Comparison of ENCODE assay signal across 11 cellular contexts in the genomic region with DNA sequence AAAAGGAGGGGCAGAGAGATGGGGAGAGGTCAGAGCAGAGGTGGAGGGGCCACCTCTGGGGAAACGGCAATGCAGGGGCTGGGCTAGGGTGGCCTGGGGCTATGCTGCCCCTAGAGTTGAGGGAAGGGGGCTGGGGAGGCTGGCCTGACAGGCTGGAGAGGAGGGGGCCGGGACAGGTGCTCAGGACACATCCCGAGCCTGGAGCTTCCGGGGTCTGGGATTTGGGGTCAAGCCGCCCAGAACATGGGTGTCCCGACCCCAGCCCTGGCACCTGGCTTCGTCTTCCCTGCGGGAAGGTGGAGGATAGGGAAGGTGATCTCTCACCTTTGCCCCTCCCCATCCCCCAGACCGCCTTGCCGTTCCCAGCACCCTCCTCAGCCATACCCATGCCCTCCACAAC. TPM values are rescaled to one million over a fixed set of nuclear protein-coding genes. Genes with fewer than 3 reads are reported as not detected.
A peak's percentile ranks its signal among the peaks of the same experiment; 100 is the strongest.
DNase-seq lines count a peak whose midpoint lies in the region; ATAC-seq and TF ChIP-seq lines count a peak whose summit lies in the region.
"Had no signal": no experiment of that assay in that cellular context is flagged by ENCODE, and none has a peak within 500 bp of the region (broad histone marks: within the 10 kb centered on the region; RNA-seq: fewer than 3 reads in every experiment).

No MANE protein-coding gene starts in this region.

- peaks cover 0 to 12% (median 0%) of the 10 kb centered on the region in 3 donors for H3K36me3 Mint-ChIP-seq in CD8-positive, alpha-beta memory T cell
- peaks cover 3% of the 10 kb centered on the region for H3K36me3 Mint-ChIP-seq in activated CD4-positive, alpha-beta memory T cell treated with anti-CD3 and anti-CD28 coated beads for 36 hours
- peaks cover 14% of the 10 kb centered on the region for H3K36me3 Mint-ChIP-seq in endodermal cell (ENCODE audit: low read depth)

- 77 to 100% methylated on average over 1 to 8 of the region's 10 CpGs for WGBS in endodermal cell (ENCODE audit: insufficient coverage in 1 of 2, insufficient read length in 1 of 2), 2 experiments

- H3K9me3 ChIP-seq in CD8-positive, alpha-beta memory T cell (ENCODE audit: low read length) = no peaks in the 10 kb centered on the region
- H3K9me3 ChIP-seq in skeletal muscle satellite cell (replicated peaks; ENCODE audit: low read length) = no peaks in the 10 kb centered on the region
- H3K9me3 ChIP-seq in endodermal cell (ENCODE audit: control insufficient read depth, low read length) = no peaks in the 10 kb centered on the region

- peak overlapping the region; percentile 59 for H3K4me3 ChIP-seq in CD8-positive, alpha-beta memory T cell (ENCODE audit: low read length)
- no peak overlapping the region for H3K4me3 ChIP-seq in skeletal muscle satellite cell (ENCODE audit: low read length)
- no peak overlapping the region for H3K4me3 ChIP-seq in endodermal cell (ENCODE audit: low read length)

- H3K36me3 ChIP-seq in CD8-positive, alpha-beta memory T cell (ENCODE audit: insufficient read depth, low read length) = no peaks in the 10 kb centered on the region
- no peaks in the 10 kb centered on the region for H3K36me3 ChIP-seq in skeletal muscle satellite cell (ENCODE audit: insufficient read depth, low read length)
- peaks cover 11% of the 10 kb centered on the region for H3K36me3 ChIP-seq in endodermal cell (ENCODE audit: control insufficient read depth, insufficient read depth, low read length)

- H3K4me2 ChIP-seq in skeletal muscle satellite cell (ENCODE audit: low read length) = peak overlapping the region; percentile 43

- H3K27me3 ChIP-seq in CD8-positive, alpha-beta memory T cell (ENCODE audit: insufficient read depth, low read length, poor library complexity, severe bottlenecking) = no peaks in the 10 kb centered on the region
- no peaks in the 10 kb centered on the region for H3K27me3 ChIP-seq in skeletal muscle satellite cell (ENCODE audit: control insufficient read depth, insufficient read depth, low read length)
- no peaks in the 10 kb centered on the region for H3K27me3 ChIP-seq in endodermal cell (ENCODE audit: control insufficient read depth, insufficient read depth, low read length, poor library complexity, severe bottlenecking)

- H3K4me1 ChIP-seq in CD8-positive, alpha-beta memory T cell (ENCODE audit: insufficient read depth, low read length) = peaks cover 31% of the 10 kb centered on the region
- H3K4me1 ChIP-seq in skeletal muscle satellite cell (ENCODE audit: control insufficient read depth, insufficient read depth, low read length) = peaks cover 19% of the 10 kb centered on the region
- no peaks in the 10 kb centered on the region for H3K4me1 ChIP-seq in endodermal cell (ENCODE audit: control insufficient read depth, insufficient read depth, low read length)

- peak overlapping the region; percentile 33 for H3K9ac ChIP-seq in skeletal muscle satellite cell (ENCODE audit: low read depth, low read length)
- no peak overlapping the region for H3K9ac ChIP-seq in endodermal cell (ENCODE audit: extremely low read depth, low read length, poor library complexity, severe bottlenecking)

- intact Hi-C loops in activated CD4-positive, alpha-beta memory T cell treated with anti-CD3 and anti-CD28 coated beads for 36 hours (cut with micrococcal nuclease) = loop anchor here (10.0 kb wide), 1 partner anchor 46 kb away; no protein-coding TSS in a partner anchor
- intact Hi-C loops in left ventricle myocardium superior (cut with micrococcal nuclease) = no loop called here

- CTCF ChIA-PET in CD8-positive, alpha-beta memory T cell (lab: Charles Lee) = interaction anchor here (1.7 to 4.4 kb wide), 2 partner anchors 12 to 199 kb away, joined by 6 to 19 read pairs; a partner anchor contains a TSS
- CTCF ChIA-PET in activated CD4-positive, alpha-beta memory T cell treated with anti-CD3 and anti-CD28 coated beads for 36 hours (lab: Charles Lee) = interaction anchor here (0.8 to 2.0 kb wide), 3 partner anchors 10 to 331 kb away, joined by 4 to 9 read pairs (median 7); a partner anchor contains a TSS

- H3K27me3 Mint-ChIP-seq in CD8-positive, alpha-beta memory T cell = no peaks in the 10 kb centered on the region
- no peaks in the 10 kb centered on the region for H3K27me3 Mint-ChIP-seq in activated CD4-positive, alpha-beta memory T cell treated with anti-CD3 and anti-CD28 coated beads for 36 hours
- no peaks in the 10 kb centered on the region for H3K27me3 Mint-ChIP-seq in endodermal cell (ENCODE audit: insufficient read depth)

- POLR2A ChIA-PET in CD8-positive, alpha-beta memory T cell (lab: Charles Lee) = interaction anchor here (0.7 to 1.9 kb wide), 3 partner anchors 12 to 226 kb away, joined by 5 to 11 read pairs (median 8); a partner anchor contains a TSS
- POLR2A ChIA-PET in activated CD4-positive, alpha-beta memory T cell treated with anti-CD3 and anti-CD28 coated beads for 36 hours (lab: Charles Lee) = interaction anchor here (1.0 kb wide), 1 partner anchor 19 kb away, joined by 3 read pairs; no protein-coding TSS in a partner anchor

- TF ChIP-seq CTCF in endodermal cell (conservative IDR thresholded peaks at IDR 0.05) = no peak

- no peaks in the 10 kb centered on the region for H3K9me3 Mint-ChIP-seq in CD8-positive, alpha-beta memory T cell
- H3K9me3 Mint-ChIP-seq in activated CD4-positive, alpha-beta memory T cell treated with anti-CD3 and anti-CD28 coated beads for 36 hours = no peaks in the 10 kb centered on the region
- no peaks in the 10 kb centered on the region for H3K9me3 Mint-ChIP-seq in endodermal cell

- H3K27ac ChIP-seq in CD8-positive, alpha-beta memory T cell (ENCODE audit: low read depth, low read length) = peak overlapping the region; percentile 58
- H3K27ac ChIP-seq in endodermal cell (ENCODE audit: low read depth, low read length) = no peak overlapping the region
- H3K27ac ChIP-seq: WERI-Rb-1 had no signal

- peak overlapping the region; percentile 22 to 87 (median 85) for H3K4me3 Mint-ChIP-seq in CD8-positive, alpha-beta memory T cell
- peak overlapping the region; percentile 55 for H3K4me3 Mint-ChIP-seq in activated CD4-positive, alpha-beta memory T cell treated with anti-CD3 and anti-CD28 coated beads for 36 hours
- H3K4me3 Mint-ChIP-seq in endodermal cell = no peak overlapping the region

- DNase-seq in CD8-positive, alpha-beta memory T cell = no peak
- no peak for DNase-seq in activated CD4-positive, alpha-beta memory T cell treated with anti-CD3 and anti-CD28 coated beads for 36 hours
- DNase-seq in left ventricle myocardium superior = no peak
- no peak for DNase-seq in endodermal cell
- DNase-seq in Kasumi-1 (lab: John Stamatoyannopoulos, UW) = no peak
- no peak for DNase-seq in NAMALWA (ENCODE audit: low spot score)
- DNase-seq: KBM-7, NCI-H69, WERI-Rb-1 had no signal

- H3K4me1 Mint-ChIP-seq in CD8-positive, alpha-beta memory T cell = peaks cover 21 to 36% (median 35%) of the 10 kb centered on the region in 3 donors
- H3K4me1 Mint-ChIP-seq in activated CD4-positive, alpha-beta memory T cell treated with anti-CD3 and anti-CD28 coated beads for 36 hours (ENCODE audit: low read depth) = peaks cover 38% of the 10 kb centered on the region
- H3K4me1 Mint-ChIP-seq in endodermal cell = peaks cover 2% of the 10 kb centered on the region

- ATAC-seq in left ventricle myocardium superior = peak; percentile 4
- ATAC-seq in GM19467 (IDR thresholded peaks at IDR 0.05; ENCODE audit: unreplicated experiment) = no peak

- H3K27ac Mint-ChIP-seq in CD8-positive, alpha-beta memory T cell = peak overlapping the region; percentile 85 to 99 (median 97)
- peak overlapping the region; percentile 92 for H3K27ac Mint-ChIP-seq in activated CD4-positive, alpha-beta memory T cell treated with anti-CD3 and anti-CD28 coated beads for 36 hours
- no peak overlapping the region for H3K27ac Mint-ChIP-seq in endodermal cell

RNA-seq across cellular contexts. Expression of a gene that starts 12.6 kb away (rescaled TPM):
- total RNA-seq in CD8-positive, alpha-beta memory T cell = 10 to 100 TPM; 75.0 to 76.2 TPM
- polyA plus RNA-seq in CD8-positive, alpha-beta memory T cell = 4.5 TPM
- 10 to 100 TPM; 67.7 to 70.8 TPM for total RNA-seq in activated CD4-positive, alpha-beta memory T cell treated with anti-CD3 and anti-CD28 coated beads for 36 hours
- total RNA-seq in left ventricle myocardium superior (1.6 TPM), endodermal cell (10 to 100 TPM; 37.8 to 47.8 TPM)
- 9.1 and 17.3 TPM in 2 replicates for total RNA-seq in skeletal muscle satellite cell (2012; rRNA removed)
- 31.3 TPM for polyA plus RNA-seq in endodermal cell (2013, experiment 1 of 2)
- polyA plus RNA-seq in endodermal cell (2013, experiment 2 of 2) = 31.4 TPM

RNA-seq across cellular contexts. Expression of a gene that starts 31.4 kb away (rescaled TPM):
- total RNA-seq in CD8-positive, alpha-beta memory T cell = 10 to 100 TPM; 77.3 to 81.0 TPM
- 1.5 TPM for polyA plus RNA-seq in CD8-positive, alpha-beta memory T cell
- total RNA-seq in activated CD4-positive, alpha-beta memory T cell treated with anti-CD3 and anti-CD28 coated beads for 36 hours = 10 to 100 TPM; 64.3 to 65.6 TPM
- total RNA-seq in left ventricle myocardium superior (514 TPM), endodermal cell (10 to 100 TPM; 62.1 to 73.8 TPM)
- 48.4 and 75.8 TPM in 2 replicates for total RNA-seq in skeletal muscle satellite cell (2012; rRNA removed)
- polyA plus RNA-seq in endodermal cell (2013, experiment 1 of 2) = 58.6 TPM
- 60.1 TPM for polyA plus RNA-seq in endodermal cell (2013, experiment 2 of 2)

RNA-seq across cellular contexts. Expression of a gene that starts 57.0 kb away (rescaled TPM):
- 1 to 10 TPM; 5.8 TPM for total RNA-seq in CD8-positive, alpha-beta memory T cell
- 0.81 TPM for polyA plus RNA-seq in CD8-positive, alpha-beta memory T cell
- total RNA-seq in activated CD4-positive, alpha-beta memory T cell treated with anti-CD3 and anti-CD28 coated beads for 36 hours = 10 to 100 TPM in 1 of 2 experiments, 1 to 10 TPM in 1; 8.4 to 10.9 TPM
- total RNA-seq in left ventricle myocardium superior (24.0 TPM), endodermal cell (10 to 100 TPM; 70.8 to 82.6 TPM)
- total RNA-seq in skeletal muscle satellite cell (2012; rRNA removed) = 1.0 and 1.5 TPM in 2 replicates
- polyA plus RNA-seq in endodermal cell (2013, experiment 1 of 2) = 61.7 TPM
- 51.6 TPM for polyA plus RNA-seq in endodermal cell (2013, experiment 2 of 2)

RNA-seq across cellular contexts. Expression of a gene that starts 58.5 kb away (rescaled TPM):
- 100 to 1,000 TPM in 1 of 2 experiments, 10 to 100 TPM in 1; 97.8 to 105 TPM for total RNA-seq in CD8-positive, alpha-beta memory T cell
- polyA plus RNA-seq in CD8-positive, alpha-beta memory T cell = 2.8 TPM
- total RNA-seq in activated CD4-positive, alpha-beta memory T cell treated with anti-CD3 and anti-CD28 coated beads for 36 hours = 10 to 100 TPM; 74.5 to 77.6 TPM
- total RNA-seq in left ventricle myocardium superior (58.0 TPM), endodermal cell (100 to 1,000 TPM in 1 of 2 donors, 10 to 100 TPM in 1; 94.2 to 126 TPM)
- total RNA-seq in skeletal muscle satellite cell (2012; rRNA removed) = 33.9 and 34.2 TPM in 2 replicates
- 66.5 TPM for polyA plus RNA-seq in endodermal cell (2013, experiment 1 of 2)
- 71.4 TPM for polyA plus RNA-seq in endodermal cell (2013, experiment 2 of 2)

Comparison
In these comparisons a context has a peak if more than half of its experiments do, and no peak if none do; other contexts are left out.
1. RNA of a gene that starts 12.6 kb away (total RNA-seq): 75.0 to 76.2 TPM in CD8-positive, alpha-beta memory T cell, 67.7 to 70.8 TPM in activated CD4-positive, alpha-beta memory T cell treated with anti-CD3 and anti-CD28 coated beads for 36 hours and 37.8 to 47.8 TPM in endodermal cell; 1.6 TPM in left ventricle myocardium superior (single experiment); every median in the first group is over 10 times any median in the second.